ENCODE assay signal across 14 cellular contexts in genomic region chr1:225855503-225856285, GRCh38. TPM values are rescaled to one million over a fixed set of nuclear protein-coding genes. Genes with fewer than 3 reads are reported as not detected.
DNase-seq lines count a peak whose midpoint lies in the region; TF ChIP-seq lines count a peak whose summit lies in the region.
"Had no signal": no experiment of that assay in that cellular context is flagged by ENCODE, and none has a peak within 500 bp of the region (broad histone marks: within the 10 kb centered on the region; RNA-seq: fewer than 3 reads in every experiment).

No MANE protein-coding gene starts in this region.

- peaks cover 46% of the 10 kb centered on the region for H3K36me3 Mint-ChIP-seq in nephron progenitor cell (ENCODE audit: low read depth)

- no peak overlapping the region for H3K27ac Mint-ChIP-seq in nephron progenitor cell

- peaks cover 13% of the 10 kb centered on the region for H3K9me3 Mint-ChIP-seq in nephron progenitor cell

- peak; percentile 55 for DNase-seq in NOMO-1 treated with DMSO at 0.1 percent for 48 hours (lab: John Stamatoyannopoulos, UW; ENCODE audit: unreplicated experiment)
- no peak for DNase-seq in NOMO-1 treated with dmso at 0.1 percent for 144 hours (lab: John Stamatoyannopoulos, UW; ENCODE audit: unreplicated experiment)
- peak; percentile 47 for DNase-seq in MV-4-11 (lab: John Stamatoyannopoulos, UW)
- peak; percentile 14 for DNase-seq in cerebellum (ENCODE audit: low spot score)
- peak; percentile 46 for DNase-seq in pons (ENCODE audit: low spot score)
- DNase-seq in nephron progenitor cell: no peak
- DNase-seq in NCI-H748 (lab: John Stamatoyannopoulos, UW; ENCODE audit: unreplicated experiment): no peak
- DNase-seq in stimulated activated CD4-positive, alpha-beta T cell treated with anti-CD3 and anti-CD28 coated beads, Interleukin-2, amount 100 ng/mL, for 48 hours: no peak
- DNase-seq: activated CD8-positive, alpha-beta memory T cell treated with anti-CD3 and anti-CD28 coated beads, Interleukin-2, amount 50 U/mL, for 4 hours; cortex of kidney; sigmoid colon; stimulated activated naive CD4-positive, alpha-beta T cell treated with Interleukin-2 at 50 U/mL for 16 hours had no signal

- peaks cover 6% of the 10 kb centered on the region for H3K27me3 Mint-ChIP-seq in nephron progenitor cell (ENCODE audit: low read depth, poor library complexity)

- peaks cover 5% of the 10 kb centered on the region for H3K4me1 Mint-ChIP-seq in nephron progenitor cell

- H3K4me3 Mint-ChIP-seq in nephron progenitor cell: no peak overlapping the region

- no peak for TF ChIP-seq CTCF in nephron progenitor cell (IDR thresholded peaks at IDR 0.05)

RNA-seq across cellular contexts. Expression of gene TMEM63A, which starts 26.5 kb away (rescaled TPM):
- 15.1 TPM for total RNA-seq in cerebellum

RNA-seq across cellular contexts. Expression of gene LEFTY1, which starts 33.3 kb away (rescaled TPM):
- total RNA-seq in cerebellum: not detected
- total RNA-seq: fibroblast of lung, lung microvascular endothelial cell, sigmoid colon had no signal

RNA-seq across cellular contexts. Expression of gene EPHX1, which starts 45.8 kb away (rescaled TPM):
- total RNA-seq in cerebellum: 15.3 TPM

Comparison
In these comparisons a context has a peak if more than half of its experiments do, and no peak if none do; other contexts are left out.
1. DNase-seq: peak in NOMO-1 treated with DMSO at 0.1 percent for 48 hours (single experiment), MV-4-11 (single experiment), cerebellum (single experiment) and pons (single experiment); none in NOMO-1 treated with dmso at 0.1 percent for 144 hours (single experiment), nephron progenitor cell (single experiment), NCI-H748 (single experiment) and stimulated activated CD4-positive, alpha-beta T cell treated with anti-CD3 and anti-CD28 coated beads, Interleukin-2, amount 100 ng/mL, for 48 hours (0 of 2).